ENCODE assay signal across 1 cellular context in the genomic region with DNA sequence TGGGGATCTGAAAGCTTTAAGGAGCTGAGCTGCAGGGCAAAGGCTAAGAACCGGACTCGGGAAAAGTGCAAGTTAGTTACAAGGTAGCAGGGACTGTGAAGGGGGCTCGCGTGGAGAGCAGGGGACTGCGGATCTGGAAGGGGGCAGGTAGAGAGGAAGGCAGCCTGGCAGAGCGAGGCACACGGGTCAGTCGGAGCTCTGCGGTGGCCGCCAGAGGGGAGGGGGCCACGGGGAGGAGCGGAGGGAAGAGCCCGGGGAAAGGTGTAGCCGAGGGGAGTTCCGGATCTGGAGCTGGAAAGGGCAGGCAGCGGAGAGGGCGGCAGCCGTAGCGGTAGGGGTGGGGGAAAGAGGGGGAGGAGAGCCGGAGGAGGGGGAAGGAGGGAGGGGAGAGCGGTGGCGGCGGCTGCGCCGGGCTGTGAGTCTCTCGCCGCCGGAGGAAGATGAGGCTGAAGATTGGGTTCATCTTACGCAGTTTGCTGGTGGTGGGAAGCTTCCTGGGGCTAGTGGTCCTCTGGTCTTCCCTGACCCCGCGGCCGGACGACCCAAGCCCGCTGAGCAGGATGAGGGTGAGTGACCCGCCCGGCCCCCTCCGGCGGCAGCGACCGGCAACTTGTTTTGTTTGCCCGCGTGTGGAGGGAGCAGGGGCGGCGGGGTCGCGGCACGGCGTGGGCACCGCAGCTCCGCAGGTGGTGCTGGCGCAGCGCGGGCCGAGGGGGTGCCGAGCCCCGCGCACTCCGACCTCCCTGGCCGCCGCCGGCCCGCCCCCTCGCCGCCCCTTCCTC.
A peak's percentile ranks its signal among the peaks of the same experiment; 100 is the strongest.
TF ChIP-seq lines count a peak whose summit lies in the region.

A gene with protein sequence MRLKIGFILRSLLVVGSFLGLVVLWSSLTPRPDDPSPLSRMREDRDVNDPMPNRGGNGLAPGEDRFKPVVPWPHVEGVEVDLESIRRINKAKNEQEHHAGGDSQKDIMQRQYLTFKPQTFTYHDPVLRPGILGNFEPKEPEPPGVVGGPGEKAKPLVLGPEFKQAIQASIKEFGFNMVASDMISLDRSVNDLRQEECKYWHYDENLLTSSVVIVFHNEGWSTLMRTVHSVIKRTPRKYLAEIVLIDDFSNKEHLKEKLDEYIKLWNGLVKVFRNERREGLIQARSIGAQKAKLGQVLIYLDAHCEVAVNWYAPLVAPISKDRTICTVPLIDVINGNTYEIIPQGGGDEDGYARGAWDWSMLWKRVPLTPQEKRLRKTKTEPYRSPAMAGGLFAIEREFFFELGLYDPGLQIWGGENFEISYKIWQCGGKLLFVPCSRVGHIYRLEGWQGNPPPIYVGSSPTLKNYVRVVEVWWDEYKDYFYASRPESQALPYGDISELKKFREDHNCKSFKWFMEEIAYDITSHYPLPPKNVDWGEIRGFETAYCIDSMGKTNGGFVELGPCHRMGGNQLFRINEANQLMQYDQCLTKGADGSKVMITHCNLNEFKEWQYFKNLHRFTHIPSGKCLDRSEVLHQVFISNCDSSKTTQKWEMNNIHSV (plus strand): TSS at position 416 of the 782 bp plus-strand sequence. CDS start 25 bp downstream, at position 441.

TF ChIP-seq in K562, 482 proteins besides CTCF, POLR2A, EP300 and RAD21 (continued from another document and continues in another):
- TF ChIP-seq, protein P1, sequence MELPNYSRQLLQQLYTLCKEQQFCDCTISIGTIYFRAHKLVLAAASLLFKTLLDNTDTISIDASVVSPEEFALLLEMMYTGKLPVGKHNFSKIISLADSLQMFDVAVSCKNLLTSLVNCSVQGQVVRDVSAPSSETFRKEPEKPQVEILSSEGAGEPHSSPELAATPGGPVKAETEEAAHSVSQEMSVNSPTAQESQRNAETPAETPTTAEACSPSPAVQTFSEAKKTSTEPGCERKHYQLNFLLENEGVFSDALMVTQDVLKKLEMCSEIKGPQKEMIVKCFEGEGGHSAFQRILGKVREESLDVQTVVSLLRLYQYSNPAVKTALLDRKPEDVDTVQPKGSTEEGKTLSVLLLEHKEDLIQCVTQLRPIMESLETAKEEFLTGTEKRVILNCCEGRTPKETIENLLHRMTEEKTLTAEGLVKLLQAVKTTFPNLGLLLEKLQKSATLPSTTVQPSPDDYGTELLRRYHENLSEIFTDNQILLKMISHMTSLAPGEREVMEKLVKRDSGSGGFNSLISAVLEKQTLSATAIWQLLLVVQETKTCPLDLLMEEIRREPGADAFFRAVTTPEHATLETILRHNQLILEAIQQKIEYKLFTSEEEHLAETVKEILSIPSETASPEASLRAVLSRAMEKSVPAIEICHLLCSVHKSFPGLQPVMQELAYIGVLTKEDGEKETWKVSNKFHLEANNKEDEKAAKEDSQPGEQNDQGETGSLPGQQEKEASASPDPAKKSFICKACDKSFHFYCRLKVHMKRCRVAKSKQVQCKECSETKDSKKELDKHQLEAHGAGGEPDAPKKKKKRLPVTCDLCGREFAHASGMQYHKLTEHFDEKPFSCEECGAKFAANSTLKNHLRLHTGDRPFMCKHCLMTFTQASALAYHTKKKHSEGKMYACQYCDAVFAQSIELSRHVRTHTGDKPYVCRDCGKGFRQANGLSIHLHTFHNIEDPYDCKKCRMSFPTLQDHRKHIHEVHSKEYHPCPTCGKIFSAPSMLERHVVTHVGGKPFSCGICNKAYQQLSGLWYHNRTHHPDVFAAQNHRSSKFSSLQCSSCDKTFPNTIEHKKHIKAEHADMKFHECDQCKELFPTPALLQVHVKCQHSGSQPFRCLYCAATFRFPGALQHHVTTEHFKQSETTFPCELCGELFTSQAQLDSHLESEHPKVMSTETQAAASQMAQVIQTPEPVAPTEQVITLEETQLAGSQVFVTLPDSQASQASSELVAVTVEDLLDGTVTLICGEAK (IDR thresholded peaks at IDR 0.05) = peak; percentile 61
- TF ChIP-seq, protein P1 (CRISPR knock-in tag; IDR thresholded peaks at IDR 0.05) = no peak
- TF ChIP-seq ZNF76 (CRISPR knock-in tag; IDR thresholded peaks at IDR 0.05; ENCODE audit: borderline replicate concordance) (no peak), ZSCAN29 (IDR thresholded peaks at IDR 0.05) (0 out of 2 replicates have a peak, but pooled peaks have one; percentile 40), CBFA2T2 (conservative IDR thresholded peaks at IDR 0.05) (no peak), FOSL1 (tag; conservative IDR thresholded peaks at IDR 0.05) (0 out of 2 replicates have a peak, but pooled peaks have one; percentile 9), MTA2 (IDR thresholded peaks at IDR 0.05; ENCODE audit: low read depth) (no peak), SMARCA4 (IDR thresholded peaks at IDR 0.05) (peak; percentile 47), ZNF121 (CRISPR knock-in tag; conservative IDR thresholded peaks at IDR 0.05) (no peak), ZEB2 (IDR thresholded peaks at IDR 0.05) (peak; percentile 56; the same call in 1 of the 2 replicates), HMGN3 (IDR thresholded peaks at IDR 0.05; ENCODE audit: borderline replicate concordance, extremely low read depth, insufficient read length, low read depth, low read length) (peak; percentile 57), ESRRB (CRISPR knock-in tag; IDR thresholded peaks at IDR 0.05; ENCODE audit: borderline replicate concordance) (no peak), ZNF764 (CRISPR knock-in tag; IDR thresholded peaks at IDR 0.05; ENCODE audit: low read depth) (no peak), PHB2 (IDR thresholded peaks at IDR 0.05; ENCODE audit: low read depth) (no peak), SRSF1 (IDR thresholded peaks at IDR 0.05; ENCODE audit: low read depth, low read length) (no peak), LARP7 (IDR thresholded peaks at IDR 0.05) (peak; percentile 66; the same call in 1 of the 2 replicates), HNRNPK (IDR thresholded peaks at IDR 0.05; ENCODE audit: low read depth, low read length, poor library complexity, severe bottlenecking) (peak; percentile 66), SAFB (IDR thresholded peaks at IDR 0.05; ENCODE audit: borderline replicate concordance, low read depth, low read length) (no peak), ATF1 (CRISPR knock-in tag; IDR thresholded peaks at IDR 0.05) (no peak), ATF1 (tag; IDR thresholded peaks at IDR 0.05) (0 out of 2 replicates have a peak, but pooled peaks have one; percentile 10), FOXM1 (IDR thresholded peaks at IDR 0.05; ENCODE audit: low read depth) (peak; percentile 15; the same call in 1 of the 2 replicates), FOXM1 (CRISPR knock-in tag; IDR thresholded peaks at IDR 0.05; ENCODE audit: low read depth) (no peak), RCOR1 (IDR thresholded peaks at IDR 0.05; ENCODE audit: borderline replicate concordance in 1 of 2, low read depth in 2 of 2, low read length in 2 of 2) (no peak), U2AF1 (optimal IDR thresholded peaks at IDR 0.05; ENCODE audit: low read depth, low read length) (no peak), SMAD3 (CRISPR knock-in tag; conservative IDR thresholded peaks at IDR 0.05) (no peak), RHOXF2B (CRISPR knock-in tag; conservative IDR thresholded peaks at IDR 0.05) (no peak), CHD4 (IDR thresholded peaks at IDR 0.05; ENCODE audit: insufficient read depth, insufficient replicate concordance, low read depth, low read length, poor library complexity, severe bottlenecking) (peak; percentile 26), PHF8 (IDR thresholded peaks at IDR 0.05; ENCODE audit: borderline replicate concordance, low read length) (peak; percentile 68; the same call in 1 of the 2 replicates), SETDB1 (IDR thresholded peaks at IDR 0.05; ENCODE audit: low read length) (no peak), OTX1 (CRISPR knock-in tag; IDR thresholded peaks at IDR 0.05) (peak; percentile 12; the same call in 1 of the 2 replicates), PCBP1 (IDR thresholded peaks at IDR 0.05; ENCODE audit: low read depth, low read length, poor library complexity, severe bottlenecking) (peak; percentile 92), BMI1 (IDR thresholded peaks at IDR 0.05; ENCODE audit: low read length) (no peak)
- TF ChIP-seq, protein P2, sequence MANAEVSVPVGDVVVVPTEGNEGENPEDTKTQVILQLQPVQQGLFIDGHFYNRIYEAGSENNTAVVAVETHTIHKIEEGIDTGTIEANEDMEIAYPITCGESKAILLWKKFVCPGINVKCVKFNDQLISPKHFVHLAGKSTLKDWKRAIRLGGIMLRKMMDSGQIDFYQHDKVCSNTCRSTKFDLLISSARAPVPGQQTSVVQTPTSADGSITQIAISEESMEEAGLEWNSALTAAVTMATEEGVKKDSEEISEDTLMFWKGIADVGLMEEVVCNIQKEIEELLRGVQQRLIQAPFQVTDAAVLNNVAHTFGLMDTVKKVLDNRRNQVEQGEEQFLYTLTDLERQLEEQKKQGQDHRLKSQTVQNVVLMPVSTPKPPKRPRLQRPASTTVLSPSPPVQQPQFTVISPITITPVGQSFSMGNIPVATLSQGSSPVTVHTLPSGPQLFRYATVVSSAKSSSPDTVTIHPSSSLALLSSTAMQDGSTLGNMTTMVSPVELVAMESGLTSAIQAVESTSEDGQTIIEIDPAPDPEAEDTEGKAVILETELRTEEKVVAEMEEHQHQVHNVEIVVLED (CRISPR knock-in tag; IDR thresholded peaks at IDR 0.05) = no peak
- TF ChIP-seq, protein P3, sequence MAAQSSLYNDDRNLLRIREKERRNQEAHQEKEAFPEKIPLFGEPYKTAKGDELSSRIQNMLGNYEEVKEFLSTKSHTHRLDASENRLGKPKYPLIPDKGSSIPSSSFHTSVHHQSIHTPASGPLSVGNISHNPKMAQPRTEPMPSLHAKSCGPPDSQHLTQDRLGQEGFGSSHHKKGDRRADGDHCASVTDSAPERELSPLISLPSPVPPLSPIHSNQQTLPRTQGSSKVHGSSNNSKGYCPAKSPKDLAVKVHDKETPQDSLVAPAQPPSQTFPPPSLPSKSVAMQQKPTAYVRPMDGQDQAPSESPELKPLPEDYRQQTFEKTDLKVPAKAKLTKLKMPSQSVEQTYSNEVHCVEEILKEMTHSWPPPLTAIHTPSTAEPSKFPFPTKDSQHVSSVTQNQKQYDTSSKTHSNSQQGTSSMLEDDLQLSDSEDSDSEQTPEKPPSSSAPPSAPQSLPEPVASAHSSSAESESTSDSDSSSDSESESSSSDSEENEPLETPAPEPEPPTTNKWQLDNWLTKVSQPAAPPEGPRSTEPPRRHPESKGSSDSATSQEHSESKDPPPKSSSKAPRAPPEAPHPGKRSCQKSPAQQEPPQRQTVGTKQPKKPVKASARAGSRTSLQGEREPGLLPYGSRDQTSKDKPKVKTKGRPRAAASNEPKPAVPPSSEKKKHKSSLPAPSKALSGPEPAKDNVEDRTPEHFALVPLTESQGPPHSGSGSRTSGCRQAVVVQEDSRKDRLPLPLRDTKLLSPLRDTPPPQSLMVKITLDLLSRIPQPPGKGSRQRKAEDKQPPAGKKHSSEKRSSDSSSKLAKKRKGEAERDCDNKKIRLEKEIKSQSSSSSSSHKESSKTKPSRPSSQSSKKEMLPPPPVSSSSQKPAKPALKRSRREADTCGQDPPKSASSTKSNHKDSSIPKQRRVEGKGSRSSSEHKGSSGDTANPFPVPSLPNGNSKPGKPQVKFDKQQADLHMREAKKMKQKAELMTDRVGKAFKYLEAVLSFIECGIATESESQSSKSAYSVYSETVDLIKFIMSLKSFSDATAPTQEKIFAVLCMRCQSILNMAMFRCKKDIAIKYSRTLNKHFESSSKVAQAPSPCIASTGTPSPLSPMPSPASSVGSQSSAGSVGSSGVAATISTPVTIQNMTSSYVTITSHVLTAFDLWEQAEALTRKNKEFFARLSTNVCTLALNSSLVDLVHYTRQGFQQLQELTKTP (IDR thresholded peaks at IDR 0.05; ENCODE audit: low read depth in 1 of 2, partially characterized antibody in 2 of 2) = peak; percentile 14 to 28
- TF ChIP-seq, protein P4, sequence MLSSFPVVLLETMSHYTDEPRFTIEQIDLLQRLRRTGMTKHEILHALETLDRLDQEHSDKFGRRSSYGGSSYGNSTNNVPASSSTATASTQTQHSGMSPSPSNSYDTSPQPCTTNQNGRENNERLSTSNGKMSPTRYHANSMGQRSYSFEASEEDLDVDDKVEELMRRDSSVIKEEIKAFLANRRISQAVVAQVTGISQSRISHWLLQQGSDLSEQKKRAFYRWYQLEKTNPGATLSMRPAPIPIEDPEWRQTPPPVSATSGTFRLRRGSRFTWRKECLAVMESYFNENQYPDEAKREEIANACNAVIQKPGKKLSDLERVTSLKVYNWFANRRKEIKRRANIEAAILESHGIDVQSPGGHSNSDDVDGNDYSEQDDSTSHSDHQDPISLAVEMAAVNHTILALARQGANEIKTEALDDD (IDR thresholded peaks at IDR 0.05) = peak; percentile 7; the same call in 1 of the 2 replicates
- TF ChIP-seq, protein P5, sequence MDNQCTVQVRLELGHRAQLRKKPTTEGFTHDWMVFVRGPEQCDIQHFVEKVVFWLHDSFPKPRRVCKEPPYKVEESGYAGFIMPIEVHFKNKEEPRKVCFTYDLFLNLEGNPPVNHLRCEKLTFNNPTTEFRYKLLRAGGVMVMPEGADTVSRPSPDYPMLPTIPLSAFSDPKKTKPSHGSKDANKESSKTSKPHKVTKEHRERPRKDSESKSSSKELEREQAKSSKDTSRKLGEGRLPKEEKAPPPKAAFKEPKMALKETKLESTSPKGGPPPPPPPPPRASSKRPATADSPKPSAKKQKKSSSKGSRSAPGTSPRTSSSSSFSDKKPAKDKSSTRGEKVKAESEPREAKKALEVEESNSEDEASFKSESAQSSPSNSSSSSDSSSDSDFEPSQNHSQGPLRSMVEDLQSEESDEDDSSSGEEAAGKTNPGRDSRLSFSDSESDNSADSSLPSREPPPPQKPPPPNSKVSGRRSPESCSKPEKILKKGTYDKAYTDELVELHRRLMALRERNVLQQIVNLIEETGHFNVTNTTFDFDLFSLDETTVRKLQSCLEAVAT (IDR thresholded peaks at IDR 0.05) = peak; percentile 80; a peak in 3 of 4 replicates
